In the genomic region with DNA sequence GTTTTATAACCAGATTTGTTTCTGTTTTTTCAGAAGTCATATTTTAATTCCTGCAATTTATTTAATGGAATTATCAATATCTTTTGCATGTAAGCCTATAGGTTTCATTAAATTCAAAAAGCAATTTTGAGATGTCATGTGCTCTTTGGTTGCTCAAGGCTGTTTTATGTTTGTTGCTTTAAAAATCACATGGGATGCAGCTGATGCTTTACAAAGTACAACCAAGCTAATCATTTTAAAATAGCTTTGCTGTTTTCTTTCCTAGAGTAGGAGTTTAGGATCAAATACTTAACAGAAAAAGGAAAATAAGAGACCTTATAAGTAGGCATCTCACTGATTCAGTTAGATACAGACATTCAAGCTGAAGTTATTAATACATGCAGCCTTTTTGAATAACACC, we compare ENCODE assay signal across 19 cellular contexts.
"Had no signal": no experiment of that assay in that cellular context is flagged by ENCODE, and none has a peak within 500 bp of the region (broad histone marks: within the 10 kb centered on the region; RNA-seq: fewer than 3 reads in every experiment).

No MANE protein-coding gene starts in this region.

- DNase-seq: activated CD4-positive, alpha-beta memory T cell treated with anti-CD3 and anti-CD28 coated beads, Interleukin-2, amount 10 ng/mL, durations not matched to agents 7 days and 5 days; activated CD4-positive, alpha-beta T cell treated with anti-CD3 and anti-CD28 coated beads, Interleukin-2, amount 10 ng/mL, durations not matched to agents 24 days and 14 days; activated effector memory CD4-positive, alpha-beta T cell treated with Interleukin-2 at 50 U/mL for 16 hours; activated naive CD4-positive, alpha-beta T cell treated with anti-CD3 and anti-CD28 coated beads, Interleukin-2, amount 50 U/mL, for 16 hours; activated naive CD8-positive, alpha-beta T cell treated with anti-CD3 and anti-CD28 coated beads, Interleukin-2, amount 50 U/mL, for 24 hours; activated T-cell treated with anti-CD3 and anti-CD28 coated beads, Interleukin-2, amount 50 U/mL, for 72 hours; aorta; brain microvascular endothelial cell; caudate nucleus; colonic mucosa; gastrocnemius medialis; head of caudate nucleus; hypothalamus; left cardiac atrium; stimulated activated CD4-positive, alpha-beta T cell treated with anti-CD3 and anti-CD28 coated beads, Interleukin-2, amount 100 ng/mL, for 48 hours; stimulated activated CD8-positive, alpha-beta memory T cell treated with anti-CD3 and anti-CD28 coated beads, Interleukin-4, amount 100 ng/mL, for 48 hours; stimulated activated naive B cell treated with anti-CD40 and anti-IgM and Interleukin-4, amounts not matched to agents 10 μg/mL and 1 μg/mL and 100 μg/mL, for 72 hours had no signal

- H3K27ac ChIP-seq: brain microvascular endothelial cell, colonic mucosa, gastrocnemius medialis, VCaP had no signal

- H3K36me3 ChIP-seq: colonic mucosa had no signal

- H3K9me3 ChIP-seq: colonic mucosa, esophagus muscularis mucosa, gastrocnemius medialis had no signal

- H3K27me3 ChIP-seq: brain microvascular endothelial cell, colonic mucosa, esophagus muscularis mucosa, gastrocnemius medialis had no signal

- H3K4me3 ChIP-seq: colonic mucosa, esophagus muscularis mucosa, gastrocnemius medialis had no signal
